Comparison of ENCODE assay signal across 1 cellular context in genomic region chr1:28516518-28516956, GRCh38.
TF ChIP-seq lines count a peak whose summit lies in the region.

No MANE protein-coding gene starts in this region.

TF ChIP-seq in WTC11, 78 proteins besides CTCF, POLR2A, EP300 and RAD21 (continued from another document):
- TF ChIP-seq ZNF425 (CRISPR knock-in tag; conservative IDR thresholded peaks at IDR 0.05) (no peak), NR3C1 (CRISPR knock-in tag; conservative IDR thresholded peaks at IDR 0.05; ENCODE audit: low read depth) (no peak), ATF2 (CRISPR knock-in tag; IDR thresholded peaks at IDR 0.05; ENCODE audit: borderline replicate concordance, low read depth) (no peak)
